1 cellular context compared by ENCODE assay signal in the genomic region with DNA sequence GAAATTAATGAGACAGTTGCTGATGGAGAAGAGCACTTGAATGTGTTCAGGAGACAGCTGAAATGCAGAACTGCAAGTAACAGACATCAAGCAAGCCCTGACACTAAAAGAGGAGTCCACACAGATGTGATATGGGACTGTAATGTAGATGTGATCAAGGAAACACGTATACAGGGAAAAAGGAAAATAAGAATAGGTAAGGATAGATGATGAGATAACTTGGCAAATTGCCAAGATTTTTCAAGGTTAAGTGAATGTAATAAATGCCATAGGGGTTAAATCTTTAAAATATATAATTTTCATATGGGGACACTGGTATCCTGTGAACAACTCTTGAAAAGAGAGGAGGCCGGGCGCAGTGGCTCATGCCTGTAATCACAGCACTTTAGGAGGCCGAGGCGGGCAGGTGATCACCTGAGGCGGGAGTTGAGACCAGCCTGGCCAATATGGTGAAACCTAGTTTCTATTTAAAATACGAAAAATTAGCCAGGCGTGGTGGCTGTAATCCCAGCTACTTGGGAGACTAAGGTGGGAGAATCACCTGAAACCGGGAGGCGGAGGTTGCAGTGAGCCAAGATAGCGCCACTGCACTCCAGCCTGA.
A peak's percentile ranks its signal among the peaks of the same experiment; 100 is the strongest.
TF ChIP-seq lines count a peak whose summit lies in the region.

No MANE protein-coding gene starts in this region.

TF ChIP-seq in HEK293, 187 proteins besides CTCF, POLR2A, EP300 and RAD21 (continued from another document and continues in another):
- TF ChIP-seq GLI4 (tag by site-specific recombination; IDR thresholded peaks at IDR 0.05) (no peak), GLIS2 (tag by site-specific recombination; IDR thresholded peaks at IDR 0.05) (no peak), ZNF121 (tag by site-specific recombination; IDR thresholded peaks at IDR 0.05) (no peak), ZNF280D (tag by site-specific recombination; IDR thresholded peaks at IDR 0.05) (no peak), ZNF555 (tag by site-specific recombination; conservative IDR thresholded peaks at IDR 0.05) (no peak), ZNF112 (tag by site-specific recombination; IDR thresholded peaks at IDR 0.05) (no peak), ZNF830 (tag by site-specific recombination; IDR thresholded peaks at IDR 0.05; ENCODE audit: low read depth) (peak; percentile 93), ZNF10 (tag by site-specific recombination; IDR thresholded peaks at IDR 0.05) (no peak), ZNF626 (tag by site-specific recombination; IDR thresholded peaks at IDR 0.05) (no peak), ZNF76 (tag by site-specific recombination; IDR thresholded peaks at IDR 0.05; ENCODE audit: borderline replicate concordance, low read depth) (no peak), BCL11B (tag by site-specific recombination; IDR thresholded peaks at IDR 0.05; ENCODE audit: low read depth) (no peak), HOXC10 (CRISPR knock-in tag; IDR thresholded peaks at IDR 0.05) (no peak), FEZF1 (tag by site-specific recombination; IDR thresholded peaks at IDR 0.05) (no peak), ZNF175 (tag by site-specific recombination; IDR thresholded peaks at IDR 0.05) (no peak), PRDM10 (tag by site-specific recombination; IDR thresholded peaks at IDR 0.05) (no peak), ZNF26 (tag by site-specific recombination; IDR thresholded peaks at IDR 0.05) (no peak), ZNF785 (tag by site-specific recombination; IDR thresholded peaks at IDR 0.05) (no peak), ZNF37A (tag by site-specific recombination; IDR thresholded peaks at IDR 0.05) (peak; percentile 84), ZNF658 (tag by site-specific recombination; IDR thresholded peaks at IDR 0.05) (no peak), ZEB2 (tag by site-specific recombination; IDR thresholded peaks at IDR 0.05) (0 out of 2 replicates have a peak, but pooled peaks have one; percentile 19), ZSCAN16 (tag by site-specific recombination; IDR thresholded peaks at IDR 0.05) (no peak), ATF2 (tag by site-specific recombination; IDR thresholded peaks at IDR 0.05; ENCODE audit: low read depth) (no peak), SCRT1 (tag by site-specific recombination; IDR thresholded peaks at IDR 0.05; ENCODE audit: borderline replicate concordance) (no peak), ZNF571 (tag by site-specific recombination; IDR thresholded peaks at IDR 0.05) (no peak), ZNF292 (tag by site-specific recombination; IDR thresholded peaks at IDR 0.05; ENCODE audit: borderline replicate concordance, low read depth) (no peak), PRDM1 (tag by site-specific recombination; IDR thresholded peaks at IDR 0.05) (no peak), ZNF664 (tag by site-specific recombination; IDR thresholded peaks at IDR 0.05) (no peak), ZNF473 (tag by site-specific recombination; IDR thresholded peaks at IDR 0.05) (no peak), ZBTB44 (tag by site-specific recombination; IDR thresholded peaks at IDR 0.05) (peak; percentile 86), ZNF133 (tag by site-specific recombination; IDR thresholded peaks at IDR 0.05) (no peak), TRIM28 (IDR thresholded peaks at IDR 0.05; ENCODE audit: borderline replicate concordance, low read length) (no peak)
- TF ChIP-seq, protein P1, sequence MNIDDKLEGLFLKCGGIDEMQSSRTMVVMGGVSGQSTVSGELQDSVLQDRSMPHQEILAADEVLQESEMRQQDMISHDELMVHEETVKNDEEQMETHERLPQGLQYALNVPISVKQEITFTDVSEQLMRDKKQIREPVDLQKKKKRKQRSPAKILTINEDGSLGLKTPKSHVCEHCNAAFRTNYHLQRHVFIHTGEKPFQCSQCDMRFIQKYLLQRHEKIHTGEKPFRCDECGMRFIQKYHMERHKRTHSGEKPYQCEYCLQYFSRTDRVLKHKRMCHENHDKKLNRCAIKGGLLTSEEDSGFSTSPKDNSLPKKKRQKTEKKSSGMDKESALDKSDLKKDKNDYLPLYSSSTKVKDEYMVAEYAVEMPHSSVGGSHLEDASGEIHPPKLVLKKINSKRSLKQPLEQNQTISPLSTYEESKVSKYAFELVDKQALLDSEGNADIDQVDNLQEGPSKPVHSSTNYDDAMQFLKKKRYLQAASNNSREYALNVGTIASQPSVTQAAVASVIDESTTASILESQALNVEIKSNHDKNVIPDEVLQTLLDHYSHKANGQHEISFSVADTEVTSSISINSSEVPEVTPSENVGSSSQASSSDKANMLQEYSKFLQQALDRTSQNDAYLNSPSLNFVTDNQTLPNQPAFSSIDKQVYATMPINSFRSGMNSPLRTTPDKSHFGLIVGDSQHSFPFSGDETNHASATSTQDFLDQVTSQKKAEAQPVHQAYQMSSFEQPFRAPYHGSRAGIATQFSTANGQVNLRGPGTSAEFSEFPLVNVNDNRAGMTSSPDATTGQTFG (tag by site-specific recombination; IDR thresholded peaks at IDR 0.05; ENCODE audit: borderline replicate concordance) = no peak
- TF ChIP-seq, protein P2, sequence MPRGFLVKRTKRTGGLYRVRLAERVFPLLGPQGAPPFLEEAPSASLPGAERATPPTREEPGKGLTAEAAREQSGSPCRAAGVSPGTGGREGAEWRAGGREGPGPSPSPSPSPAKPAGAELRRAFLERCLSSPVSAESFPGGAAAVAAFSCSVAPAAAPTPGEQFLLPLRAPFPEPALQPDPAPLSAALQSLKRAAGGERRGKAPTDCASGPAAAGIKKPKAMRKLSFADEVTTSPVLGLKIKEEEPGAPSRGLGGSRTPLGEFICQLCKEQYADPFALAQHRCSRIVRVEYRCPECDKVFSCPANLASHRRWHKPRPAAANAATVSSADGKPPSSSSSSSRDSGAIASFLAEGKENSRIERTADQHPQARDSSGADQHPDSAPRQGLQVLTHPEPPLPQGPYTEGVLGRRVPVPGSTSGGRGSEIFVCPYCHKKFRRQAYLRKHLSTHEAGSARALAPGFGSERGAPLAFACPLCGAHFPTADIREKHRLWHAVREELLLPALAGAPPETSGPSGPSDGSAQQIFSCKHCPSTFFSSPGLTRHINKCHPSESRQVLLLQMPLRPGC (tag by site-specific recombination; IDR thresholded peaks at IDR 0.05) = no peak
- TF ChIP-seq, protein P3, sequence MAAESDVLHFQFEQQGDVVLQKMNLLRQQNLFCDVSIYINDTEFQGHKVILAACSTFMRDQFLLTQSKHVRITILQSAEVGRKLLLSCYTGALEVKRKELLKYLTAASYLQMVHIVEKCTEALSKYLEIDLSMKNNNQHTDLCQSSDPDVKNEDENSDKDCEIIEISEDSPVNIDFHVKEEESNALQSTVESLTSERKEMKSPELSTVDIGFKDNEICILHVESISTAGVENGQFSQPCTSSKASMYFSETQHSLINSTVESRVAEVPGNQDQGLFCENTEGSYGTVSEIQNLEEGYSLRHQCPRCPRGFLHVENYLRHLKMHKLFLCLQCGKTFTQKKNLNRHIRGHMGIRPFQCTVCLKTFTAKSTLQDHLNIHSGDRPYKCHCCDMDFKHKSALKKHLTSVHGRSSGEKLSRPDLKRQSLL (tag by site-specific recombination; IDR thresholded peaks at IDR 0.05) = no peak; the same call in 1 of the 2 replicates
